ENCODE assay signal across 8 cellular contexts in the genomic region with DNA sequence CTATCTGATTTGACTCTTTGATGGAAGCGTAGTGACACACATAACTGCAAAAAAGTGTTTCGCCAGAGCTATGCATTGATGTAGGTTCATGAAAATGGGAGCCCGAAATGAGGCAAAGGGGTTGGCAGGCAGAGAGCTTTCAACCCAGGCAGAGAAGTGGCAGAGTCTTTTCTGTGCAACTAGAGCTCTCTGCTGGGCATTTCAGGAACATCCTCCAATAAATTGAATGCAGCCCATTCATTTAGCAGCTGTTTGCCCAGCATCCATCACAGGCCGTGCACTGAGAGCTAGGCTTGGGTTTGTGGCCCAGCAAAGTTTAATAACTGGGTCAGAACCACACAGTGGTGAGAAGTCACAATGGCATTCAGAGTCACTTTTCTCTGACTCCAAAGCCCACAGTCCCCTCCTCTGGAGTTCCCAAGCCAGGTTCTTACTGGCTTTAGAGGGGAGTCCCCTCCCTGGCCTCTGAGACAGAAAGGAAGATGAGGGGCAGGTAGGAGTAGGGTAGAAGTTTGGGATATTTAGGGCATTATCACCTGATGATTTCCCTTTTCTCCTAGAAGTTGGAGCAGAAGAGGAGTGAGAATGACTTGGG. TPM values are rescaled to one million over a fixed set of nuclear protein-coding genes. Genes with fewer than 3 reads are reported as not detected.
DNase-seq lines count a peak whose midpoint lies in the region; ATAC-seq and TF ChIP-seq lines count a peak whose summit lies in the region.

No MANE protein-coding gene starts in this region.

- H3K27ac ChIP-seq in heart right ventricle, result no peak overlapping the region
- no peak overlapping the region for H3K27ac ChIP-seq in right atrium auricular region

- H3K4me3 Mint-ChIP-seq in stimulated activated memory B cell treated with anti-CD40 and anti-IgM and Interleukin-4, amounts not matched to agents 10 μg/mL and 1 μg/mL and 100 μg/mL, for 72 hours, result no peak overlapping the region

- H3K4me1 Mint-ChIP-seq in stimulated activated memory B cell treated with anti-CD40 and anti-IgM and Interleukin-4, amounts not matched to agents 10 μg/mL and 1 μg/mL and 100 μg/mL, for 72 hours, result no peaks in the 10 kb centered on the region

- H3K36me3 Mint-ChIP-seq in stimulated activated memory B cell treated with anti-CD40 and anti-IgM and Interleukin-4, amounts not matched to agents 10 μg/mL and 1 μg/mL and 100 μg/mL, for 72 hours, result no peaks in the 10 kb centered on the region

- intact Hi-C loops in heart right ventricle (cut with DNase I), result no loop called here

- ATAC-seq in heart right ventricle, result peak in 1 of 8 donors; percentile 67
- peak; percentile 85 for ATAC-seq in SK-N-SH treated with all-trans-retinoic acid at 6 μM for 48 hours
- ATAC-seq in stimulated activated memory B cell treated with anti-CD40 and anti-IgM and Interleukin-4, amounts not matched to agents 10 μg/mL and 1 μg/mL and 100 μg/mL, for 72 hours, result peak; percentile 62
- no peak for ATAC-seq in HG02610 (IDR thresholded peaks at IDR 0.05; ENCODE audit: unreplicated experiment)
- no peak for ATAC-seq in HG03432 (IDR thresholded peaks at IDR 0.05; ENCODE audit: unreplicated experiment)

- no peak overlapping the region for H3K27ac Mint-ChIP-seq in stimulated activated memory B cell treated with anti-CD40 and anti-IgM and Interleukin-4, amounts not matched to agents 10 μg/mL and 1 μg/mL and 100 μg/mL, for 72 hours

- 56 to 59% methylated on average over 4 of the region's 4 CpGs for WGBS in heart right ventricle, 2 donors

- no peaks in the 10 kb centered on the region for H3K9me3 Mint-ChIP-seq in stimulated activated memory B cell treated with anti-CD40 and anti-IgM and Interleukin-4, amounts not matched to agents 10 μg/mL and 1 μg/mL and 100 μg/mL, for 72 hours

- peaks cover 0 to 16% (median 2%) of the 10 kb centered on the region in 7 donors for H3K27me3 ChIP-seq in heart right ventricle
- no peaks in the 10 kb centered on the region for H3K27me3 ChIP-seq in right atrium auricular region

- peak in 1 of 2 donors; percentile 5 for DNase-seq in heart right ventricle
- no peak for DNase-seq in right atrium auricular region (ENCODE audit: low spot score)
- DNase-seq in NAMALWA (ENCODE audit: low spot score), result peak; percentile 67
- DNase-seq in fibroblast of the aortic adventitia (ENCODE audit: low read depth), result peak; percentile 47

- H3K36me3 ChIP-seq in heart right ventricle (no peaks in the 10 kb centered on the region), right atrium auricular region (no peaks in the 10 kb centered on the region)

- H3K4me1 ChIP-seq in heart right ventricle (no peaks in the 10 kb centered on the region), right atrium auricular region (no peaks in the 10 kb centered on the region)

- TF ChIP-seq CTCF in heart right ventricle (IDR thresholded peaks at IDR 0.05) (peak in 5 of 9 donors; percentile 28 to 41 (median 31)), right atrium auricular region (IDR thresholded peaks at IDR 0.05) (peak in 1 of 2 donors; percentile 33), fibroblast of the aortic adventitia (IDR thresholded peaks at IDR 0.05; ENCODE audit: insufficient read depth, low read length) (peak; percentile 48)

- H3K9me3 ChIP-seq in heart right ventricle (peaks cover 0 to 2% (median 0%) of the 10 kb centered on the region in 11 donors), right atrium auricular region (no peaks in the 10 kb centered on the region)

- H3K27me3 Mint-ChIP-seq in stimulated activated memory B cell treated with anti-CD40 and anti-IgM and Interleukin-4, amounts not matched to agents 10 μg/mL and 1 μg/mL and 100 μg/mL, for 72 hours, result peaks cover 70% of the 10 kb centered on the region

- H3K4me3 ChIP-seq in heart right ventricle (no peak overlapping the region), right atrium auricular region (no peak overlapping the region), fibroblast of the aortic adventitia (ENCODE audit: low read depth, low read length) (no peak overlapping the region)

TF ChIP-seq in SK-N-SH treated with all-trans-retinoic acid at 6 μM for 48 hours, 23 proteins besides CTCF, POLR2A, EP300 and RAD21 (continues in another document):
- TF ChIP-seq ZNF565 (CRISPR knock-in tag; conservative IDR thresholded peaks at IDR 0.05; ENCODE audit: low read depth) (no peak), PPARA (CRISPR knock-in tag; IDR thresholded peaks at IDR 0.05; ENCODE audit: borderline replicate concordance) (no peak), ZFP30 (CRISPR knock-in tag; IDR thresholded peaks at IDR 0.05) (no peak), TSHZ2 (CRISPR knock-in tag; IDR thresholded peaks at IDR 0.05) (no peak), TCF4 (CRISPR knock-in tag; IDR thresholded peaks at IDR 0.05; ENCODE audit: borderline replicate concordance) (no peak), SNAI2 (CRISPR knock-in tag; IDR thresholded peaks at IDR 0.05) (no peak), ZC3H10 (CRISPR knock-in tag; IDR thresholded peaks at IDR 0.05) (no peak), ZNF8 (CRISPR knock-in tag; IDR thresholded peaks at IDR 0.05) (no peak), ARNTL (CRISPR knock-in tag; IDR thresholded peaks at IDR 0.05; ENCODE audit: borderline replicate concordance, low read depth) (no peak), CSDC2 (CRISPR knock-in tag; IDR thresholded peaks at IDR 0.05) (no peak)
- TF ChIP-seq, protein P1, sequence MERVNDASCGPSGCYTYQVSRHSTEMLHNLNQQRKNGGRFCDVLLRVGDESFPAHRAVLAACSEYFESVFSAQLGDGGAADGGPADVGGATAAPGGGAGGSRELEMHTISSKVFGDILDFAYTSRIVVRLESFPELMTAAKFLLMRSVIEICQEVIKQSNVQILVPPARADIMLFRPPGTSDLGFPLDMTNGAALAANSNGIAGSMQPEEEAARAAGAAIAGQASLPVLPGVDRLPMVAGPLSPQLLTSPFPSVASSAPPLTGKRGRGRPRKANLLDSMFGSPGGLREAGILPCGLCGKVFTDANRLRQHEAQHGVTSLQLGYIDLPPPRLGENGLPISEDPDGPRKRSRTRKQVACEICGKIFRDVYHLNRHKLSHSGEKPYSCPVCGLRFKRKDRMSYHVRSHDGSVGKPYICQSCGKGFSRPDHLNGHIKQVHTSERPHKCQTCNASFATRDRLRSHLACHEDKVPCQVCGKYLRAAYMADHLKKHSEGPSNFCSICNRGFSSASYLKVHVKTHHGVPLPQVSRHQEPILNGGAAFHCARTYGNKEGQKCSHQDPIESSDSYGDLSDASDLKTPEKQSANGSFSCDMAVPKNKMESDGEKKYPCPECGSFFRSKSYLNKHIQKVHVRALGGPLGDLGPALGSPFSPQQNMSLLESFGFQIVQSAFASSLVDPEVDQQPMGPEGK (CRISPR knock-in tag; IDR thresholded peaks at IDR 0.05; ENCODE audit: borderline replicate concordance), result no peak
- TF ChIP-seq, protein P2, sequence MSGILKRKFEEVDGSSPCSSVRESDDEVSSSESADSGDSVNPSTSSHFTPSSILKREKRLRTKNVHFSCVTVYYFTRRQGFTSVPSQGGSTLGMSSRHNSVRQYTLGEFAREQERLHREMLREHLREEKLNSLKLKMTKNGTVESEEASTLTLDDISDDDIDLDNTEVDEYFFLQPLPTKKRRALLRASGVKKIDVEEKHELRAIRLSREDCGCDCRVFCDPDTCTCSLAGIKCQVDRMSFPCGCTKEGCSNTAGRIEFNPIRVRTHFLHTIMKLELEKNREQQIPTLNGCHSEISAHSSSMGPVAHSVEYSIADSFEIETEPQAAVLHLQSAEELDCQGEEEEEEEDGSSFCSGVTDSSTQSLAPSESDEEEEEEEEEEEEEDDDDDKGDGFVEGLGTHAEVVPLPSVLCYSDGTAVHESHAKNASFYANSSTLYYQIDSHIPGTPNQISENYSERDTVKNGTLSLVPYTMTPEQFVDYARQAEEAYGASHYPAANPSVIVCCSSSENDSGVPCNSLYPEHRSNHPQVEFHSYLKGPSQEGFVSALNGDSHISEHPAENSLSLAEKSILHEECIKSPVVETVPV (CRISPR knock-in tag; IDR thresholded peaks at IDR 0.05), result no peak
- TF ChIP-seq, protein P3, sequence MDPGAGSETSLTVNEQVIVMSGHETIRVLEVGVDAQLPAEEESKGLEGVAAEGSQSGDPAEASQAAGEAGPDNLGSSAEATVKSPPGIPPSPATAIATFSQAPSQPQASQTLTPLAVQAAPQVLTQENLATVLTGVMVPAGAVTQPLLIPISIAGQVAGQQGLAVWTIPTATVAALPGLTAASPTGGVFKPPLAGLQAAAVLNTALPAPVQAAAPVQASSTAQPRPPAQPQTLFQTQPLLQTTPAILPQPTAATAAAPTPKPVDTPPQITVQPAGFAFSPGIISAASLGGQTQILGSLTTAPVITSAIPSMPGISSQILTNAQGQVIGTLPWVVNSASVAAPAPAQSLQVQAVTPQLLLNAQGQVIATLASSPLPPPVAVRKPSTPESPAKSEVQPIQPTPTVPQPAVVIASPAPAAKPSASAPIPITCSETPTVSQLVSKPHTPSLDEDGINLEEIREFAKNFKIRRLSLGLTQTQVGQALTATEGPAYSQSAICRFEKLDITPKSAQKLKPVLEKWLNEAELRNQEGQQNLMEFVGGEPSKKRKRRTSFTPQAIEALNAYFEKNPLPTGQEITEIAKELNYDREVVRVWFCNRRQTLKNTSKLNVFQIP (CRISPR knock-in tag; IDR thresholded peaks at IDR 0.05; ENCODE audit: borderline replicate concordance, low read depth), result no peak

RNA-seq across cellular contexts. Expression of gene ELMO2, which starts 31.8 kb away (rescaled TPM):
- total RNA-seq in heart right ventricle (10 to 100 TPM; 23.6 to 46.0 (median 28.9) TPM), right atrium auricular region (10 to 100 TPM; 29.4 to 32.7 TPM), fibroblast of the aortic adventitia (ENCODE audit: low replicate concordance) (36.6 and 48.2 TPM in 2 replicates)
- polyA plus RNA-seq in heart right ventricle, result 10 to 100 TPM; 17.2 to 20.2 TPM

Comparison
In these comparisons a context has a peak if more than half of its experiments do, and no peak if none do; other contexts are left out.
1. ATAC-seq: peak in SK-N-SH treated with all-trans-retinoic acid at 6 μM for 48 hours (single experiment) and stimulated activated memory B cell treated with anti-CD40 and anti-IgM and Interleukin-4, amounts not matched to agents 10 μg/mL and 1 μg/mL and 100 μg/mL, for 72 hours (single experiment); none in HG02610 (single experiment) and HG03432 (single experiment).